19 cellular contexts compared by ENCODE assay signal in genomic region chr7:145884716-145885514, GRCh38.
DNase-seq lines count a peak whose midpoint lies in the region; ATAC-seq and TF ChIP-seq lines count a peak whose summit lies in the region.
"Had no signal": no experiment of that assay in that cellular context is flagged by ENCODE, and none has a peak within 500 bp of the region (broad histone marks: within the 10 kb centered on the region; RNA-seq: fewer than 3 reads in every experiment).

No MANE protein-coding gene starts in this region.

- peaks cover 4% of the 10 kb centered on the region for H3K9me3 ChIP-seq in CD4-positive, alpha-beta T cell (ENCODE audit: control insufficient read depth, low read length)
- H3K9me3 ChIP-seq: HAP-1, SJCRH30 had no signal

- TF ChIP-seq CTCF in CD4-positive, alpha-beta T cell (IDR thresholded peaks at IDR 0.05), result no peak
- no peak for TF ChIP-seq CTCF in mesothelial cell of epicardium (IDR thresholded peaks at IDR 0.05; ENCODE audit: unreplicated experiment)

- no peak for ATAC-seq in CD4-positive, alpha-beta T cell (ENCODE audit: poor library complexity)
- ATAC-seq: activated CD4-positive, alpha-beta T cell treated with anti-CD3 and anti-CD28 coated beads for 36 hours had no signal

- DNase-seq in NCI-H1417 (lab: John Stamatoyannopoulos, UW) (peak in 2 of 3 experiments; percentile 23 to 86), NCI-H1417 treated with DMSO at 0.1 percent for 48 hours (lab: John Stamatoyannopoulos, UW) (no peak), NCI-H187 treated with DMSO at 0.1 percent for 48 hours (lab: John Stamatoyannopoulos, UW) (peak; percentile 68), SK-MEL-5 (ENCODE audit: low read depth, low spot score) (peak; percentile 17), renal cortical epithelial cell (ENCODE audit: low read depth) (peak; percentile 40), mesothelial cell of epicardium (ENCODE audit: low spot score in 2 of 2, unreplicated experiment in 2 of 2) (no peak), NCI-H2081 (lab: John Stamatoyannopoulos, UW) (no peak)
- DNase-seq in CD4-positive, alpha-beta T cell, result no peak
- DNase-seq: activated CD4-positive, alpha-beta T cell treated with anti-CD3 and anti-CD28 coated beads for 36 hours; activated gamma-delta T cell treated with Interleukin-2 at 50 U/mL for 16 hours; anterior cingulate cortex; EL; Karpas-422; SJCRH30; spleen; tibial artery had no signal

- no peak overlapping the region for H3K27ac Mint-ChIP-seq in CD4-positive, alpha-beta T cell
- no peak overlapping the region for H3K27ac Mint-ChIP-seq in mesothelial cell of epicardium
- H3K27ac Mint-ChIP-seq: activated CD4-positive, alpha-beta T cell treated with anti-CD3 and anti-CD28 coated beads for 36 hours; T-helper 2 cell treated with Interferon-gamma antibody and Interleukin-4, amounts not matched to agents 5 μg/mL and 100 μg/mL, for 36 hours had no signal

- H3K4me1 Mint-ChIP-seq in CD4-positive, alpha-beta T cell (ENCODE audit: low read depth), result no peaks in the 10 kb centered on the region
- no peaks in the 10 kb centered on the region for H3K4me1 Mint-ChIP-seq in mesothelial cell of epicardium
- H3K4me1 Mint-ChIP-seq: activated CD4-positive, alpha-beta T cell treated with anti-CD3 and anti-CD28 coated beads for 36 hours had no signal

- in situ Hi-C loops in SK-MEL-5 (cut with HindIII; ENCODE audit: low pct_unique_long_range_greater_than_20kb, low sequenced_read_pairs), result no loop called here

- H3K27me3 Mint-ChIP-seq in CD4-positive, alpha-beta T cell, result no peaks in the 10 kb centered on the region
- no peaks in the 10 kb centered on the region for H3K27me3 Mint-ChIP-seq in mesothelial cell of epicardium (ENCODE audit: low read depth)
- H3K27me3 Mint-ChIP-seq: activated CD4-positive, alpha-beta T cell treated with anti-CD3 and anti-CD28 coated beads for 36 hours had no signal

- peaks cover 10% of the 10 kb centered on the region for H3K9me3 Mint-ChIP-seq in CD4-positive, alpha-beta T cell
- no peaks in the 10 kb centered on the region for H3K9me3 Mint-ChIP-seq in mesothelial cell of epicardium

- no peak overlapping the region for H3K4me3 Mint-ChIP-seq in CD4-positive, alpha-beta T cell
- H3K4me3 Mint-ChIP-seq in mesothelial cell of epicardium, result no peak overlapping the region
- H3K4me3 Mint-ChIP-seq: activated CD4-positive, alpha-beta T cell treated with anti-CD3 and anti-CD28 coated beads for 36 hours; T-helper 2 cell treated with Interferon-gamma antibody and Interleukin-4, amounts not matched to agents 5 μg/mL and 100 μg/mL, for 36 hours had no signal

- CTCF ChIA-PET in CD4-positive, alpha-beta T cell (lab: Charles Lee), result no interaction called here

- no peaks in the 10 kb centered on the region for H3K27me3 ChIP-seq in CD4-positive, alpha-beta T cell (ENCODE audit: control insufficient read depth, insufficient read depth, low read length)
- H3K27me3 ChIP-seq: SJCRH30, spleen, tibial artery had no signal

- no peak overlapping the region for H3K27ac ChIP-seq in CD4-positive, alpha-beta T cell (ENCODE audit: low read depth, low read length)
- H3K27ac ChIP-seq: C4-2B, SJCRH30, spleen, tibial artery had no signal

- intact Hi-C loops in CD4-positive, alpha-beta T cell (cut with DNase I, micrococcal nuclease), result no loop called here

- H3K36me3 Mint-ChIP-seq in CD4-positive, alpha-beta T cell (ENCODE audit: low read depth), result no peaks in the 10 kb centered on the region
- no peaks in the 10 kb centered on the region for H3K36me3 Mint-ChIP-seq in mesothelial cell of epicardium

- POLR2A ChIA-PET in CD4-positive, alpha-beta T cell (lab: Charles Lee), result no interaction called here

Comparison
In these comparisons a context has a peak if more than half of its experiments do, and no peak if none do; other contexts are left out.
1. DNase-seq: peak in NCI-H1417 (2 of 3), NCI-H187 treated with DMSO at 0.1 percent for 48 hours (single experiment), SK-MEL-5 (single experiment) and renal cortical epithelial cell (single experiment); none in NCI-H1417 treated with DMSO at 0.1 percent for 48 hours (single experiment), CD4-positive, alpha-beta T cell (0 of 10), mesothelial cell of epicardium (0 of 2) and NCI-H2081 (0 of 2).